8 cellular contexts compared by ENCODE assay signal in genomic region chr16:15154005-15154404, GRCh38. TPM values are rescaled to one million over a fixed set of nuclear protein-coding genes. Genes with fewer than 3 reads are reported as not detected.
DNase-seq lines count a peak whose midpoint lies in the region; ATAC-seq, FAIRE-seq and TF ChIP-seq lines count a peak whose summit lies in the region.
"Not testable (repeated sequence)": the region's sequence is repeated elsewhere in the genome, so short reads cannot be mapped to it uniquely, and the experiment has no call there.

No MANE protein-coding gene starts in this region.

- H3F3A ChIP-seq in SU-DHL-6 (ENCODE audit: insufficient read depth) = not testable (repeated sequence)

- not testable (repeated sequence) for H3K9me3 Mint-ChIP-seq in CD4-positive, alpha-beta T cell; activated naive CD4-positive, alpha-beta T cell treated with anti-CD3 and anti-CD28 coated beads for 36 hours

- H3K4me3 ChIP-seq in Karpas-422 (ENCODE audit: low read length) (peak overlapping the region; percentile 61; the same call in 1 of the 2 replicates), SU-DHL-6 (ENCODE audit: insufficient read depth, low read length, poor library complexity, severe bottlenecking) (peak overlapping the region; percentile 55), endothelial cell of umbilical vein (replicated peaks in 1 of 3; ENCODE audit: insufficient read depth in 1 of 3, low read depth in 1 of 3, low read length in 3 of 3) (peak overlapping the region in 2 of 3 experiments; percentile 28 to 45), pancreas (peak overlapping the region in 3 of 4 donors; percentile 26 to 52 (median 39)), testis (peak overlapping the region; percentile 53 to 55)

- not testable (repeated sequence) for FAIRE-seq in endothelial cell of umbilical vein (lab: Jason Lieb, UNC); pancreas (lab: Jason Lieb, UNC)

- peak in 1 of 10 experiments; percentile 28 for DNase-seq in CD4-positive, alpha-beta T cell
- DNase-seq in Karpas-422 (peak; percentile 56), endothelial cell of umbilical vein (ENCODE audit: low read depth, low spot score) (peak; percentile 16), iris pigment epithelial cell (ENCODE audit: low read depth) (peak; percentile 18), pancreas (peak in 3 of 6 donors; percentile 52 to 68 (median 63)), testis (peak; percentile 42)
- not testable (repeated sequence) for DNase-seq in activated naive CD4-positive, alpha-beta T cell treated with anti-CD3 and anti-CD28 coated beads for 36 hours

- BruUV-seq in endothelial cell of umbilical vein (replicated peaks; lab: Mats Ljungman, UMichigan) = not testable (repeated sequence)

- not testable (repeated sequence) for ATAC-seq in CD4-positive, alpha-beta T cell (ENCODE audit: poor library complexity); pancreas

- H3K9me3 ChIP-seq in CD4-positive, alpha-beta T cell (ENCODE audit: control insufficient read depth, low read length); Karpas-422 (ENCODE audit: low read length); SU-DHL-6 (ENCODE audit: insufficient read depth, low read length); endothelial cell of umbilical vein (replicated peaks; ENCODE audit: control insufficient read depth, insufficient read depth, low read length); pancreas; testis: not testable (repeated sequence)

- H3K27me3 ChIP-seq in CD4-positive, alpha-beta T cell (ENCODE audit: control insufficient read depth, insufficient read depth, low read length); Karpas-422 (ENCODE audit: low read length); SU-DHL-6 (ENCODE audit: low read length); endothelial cell of umbilical vein (ENCODE audit: control insufficient read depth in 2 of 2, insufficient read depth in 2 of 2, low read length in 2 of 2); pancreas; testis: not testable (repeated sequence)

- H2AFZ ChIP-seq in Karpas-422 (ENCODE audit: low read length); SU-DHL-6 (ENCODE audit: low read depth, low read length, severe bottlenecking); endothelial cell of umbilical vein (ENCODE audit: low read depth, low read length): not testable (repeated sequence)

- H3K36me3 Mint-ChIP-seq in CD4-positive, alpha-beta T cell (ENCODE audit: low read depth); activated naive CD4-positive, alpha-beta T cell treated with anti-CD3 and anti-CD28 coated beads for 36 hours (ENCODE audit: low read depth): not testable (repeated sequence)

- not testable (repeated sequence) for H3K9me2 ChIP-seq in Karpas-422 (replicated peaks; ENCODE audit: insufficient read depth, low read length); SU-DHL-6 (replicated peaks; ENCODE audit: insufficient read depth, low read length)

- H3K4me3 Mint-ChIP-seq in CD4-positive, alpha-beta T cell = peak overlapping the region; percentile 20
- peak overlapping the region; percentile 65 for H3K4me3 Mint-ChIP-seq in activated naive CD4-positive, alpha-beta T cell treated with anti-CD3 and anti-CD28 coated beads for 36 hours

- not testable (repeated sequence) for H3K36me3 ChIP-seq in Karpas-422 (ENCODE audit: insufficient read depth, low read length); SU-DHL-6 (ENCODE audit: low read length); endothelial cell of umbilical vein (ENCODE audit: control insufficient read depth in 2 of 2, extremely low read depth in 1 of 2, insufficient read depth in 2 of 2, low read length in 2 of 2); pancreas; testis (ENCODE audit: low read depth, missing control alignments)

- H3K9me1 ChIP-seq in endothelial cell of umbilical vein (replicated peaks; ENCODE audit: control insufficient read depth, extremely low read depth, insufficient read depth, low read length) = not testable (repeated sequence)

- intact Hi-C loops in CD4-positive, alpha-beta T cell (cut with DNase I, micrococcal nuclease) = loop anchor here in 1 of 2 experiments (10.0 kb wide), 1 partner anchor 99 kb away; the partner anchor contains the start of gene NTAN1
- intact Hi-C loops in activated naive CD4-positive, alpha-beta T cell treated with anti-CD3 and anti-CD28 coated beads for 36 hours (cut with micrococcal nuclease); endothelial cell of umbilical vein (cut with micrococcal nuclease); pancreas (cut with DNase I); testis (cut with DNase I; ENCODE audit: low total_unique reads): not testable (repeated sequence)

- POLR2A ChIA-PET in CD4-positive, alpha-beta T cell (lab: Charles Lee); endothelial cell of umbilical vein (lab: Charles Lee): not testable (repeated sequence)

- H3K4me1 Mint-ChIP-seq in CD4-positive, alpha-beta T cell (ENCODE audit: low read depth); activated naive CD4-positive, alpha-beta T cell treated with anti-CD3 and anti-CD28 coated beads for 36 hours (ENCODE audit: low read depth): not testable (repeated sequence)

- TF ChIP-seq POLR2A in endothelial cell of umbilical vein (IDR thresholded peaks at IDR 0.05; ENCODE audit: low read depth, low read length); testis (IDR thresholded peaks at IDR 0.05): not testable (repeated sequence)

- WGBS in pancreas, 2 donors = 0 to 2% methylated on average over 7 to 36 of the region's 48 CpGs
- WGBS in testis, 2 donors = no CpG with 5 or more reads among the region's 48 CpGs

- TF ChIP-seq CTCF in CD4-positive, alpha-beta T cell (IDR thresholded peaks at IDR 0.05); SU-DHL-6 (IDR thresholded peaks at IDR 0.05; ENCODE audit: insufficient read depth, low read length, poor library complexity, severe bottlenecking); endothelial cell of umbilical vein (IDR thresholded peaks at IDR 0.05; ENCODE audit: extremely low read depth in 1 of 2, insufficient read depth in 1 of 2, low read depth in 1 of 2, low read length in 2 of 2); pancreas (IDR thresholded peaks at IDR 0.05); testis (IDR thresholded peaks at IDR 0.05): not testable (repeated sequence)

- H3K4me2 ChIP-seq in Karpas-422 (ENCODE audit: low read depth, low read length, poor library complexity, severe bottlenecking) (peak overlapping the region; percentile 51), SU-DHL-6 (ENCODE audit: low read depth, low read length, poor library complexity, severe bottlenecking) (peak overlapping the region; percentile 46)
- H3K4me2 ChIP-seq in endothelial cell of umbilical vein (ENCODE audit: insufficient read depth, low read length) = not testable (repeated sequence)

- H3K79me2 ChIP-seq in Karpas-422 (ENCODE audit: low read length); SU-DHL-6 (ENCODE audit: insufficient read depth, low read length); endothelial cell of umbilical vein (ENCODE audit: control insufficient read depth, insufficient read depth, low read length): not testable (repeated sequence)

- H4K20me1 ChIP-seq in Karpas-422 (ENCODE audit: insufficient read depth, low read depth, low read length); SU-DHL-6 (ENCODE audit: low read depth, low read length); endothelial cell of umbilical vein (replicated peaks; ENCODE audit: control insufficient read depth, extremely low read depth, insufficient read depth, low read length): not testable (repeated sequence)

- dilution Hi-C loops in endothelial cell of umbilical vein (cut with MboI; ENCODE audit: extremely low pct_ligation_motif_present, low sequenced_read_pairs) = not testable (repeated sequence)

- H3K27me3 Mint-ChIP-seq in CD4-positive, alpha-beta T cell; activated naive CD4-positive, alpha-beta T cell treated with anti-CD3 and anti-CD28 coated beads for 36 hours (ENCODE audit: low read depth): not testable (repeated sequence)

- CTCF ChIA-PET in CD4-positive, alpha-beta T cell (lab: Charles Lee); activated naive CD4-positive, alpha-beta T cell treated with anti-CD3 and anti-CD28 coated beads for 36 hours (lab: Charles Lee); endothelial cell of umbilical vein (lab: Charles Lee): not testable (repeated sequence)

- H3K4me1 ChIP-seq in Karpas-422 (ENCODE audit: low read length); endothelial cell of umbilical vein (ENCODE audit: control insufficient read depth, extremely low read depth, insufficient read depth, low read length); pancreas; testis: not testable (repeated sequence)

- peak overlapping the region; percentile 58; the same call in 1 of the 2 replicates for H3K9ac ChIP-seq in Karpas-422 (ENCODE audit: low read length)
- peak overlapping the region; percentile 56 for H3K9ac ChIP-seq in SU-DHL-6 (ENCODE audit: low read length)
- H3K9ac ChIP-seq in endothelial cell of umbilical vein (replicated peaks; ENCODE audit: extremely low read depth, insufficient read depth, low read length) = not testable (repeated sequence)

- not testable (repeated sequence) for H3K27ac Mint-ChIP-seq in CD4-positive, alpha-beta T cell; activated naive CD4-positive, alpha-beta T cell treated with anti-CD3 and anti-CD28 coated beads for 36 hours

- H3K27ac ChIP-seq in CD4-positive, alpha-beta T cell (ENCODE audit: low read depth, low read length); Karpas-422 (ENCODE audit: low read length); SU-DHL-6 (ENCODE audit: low read depth, low read length); endothelial cell of umbilical vein (ENCODE audit: insufficient read depth, low read depth, low read length); pancreas: not testable (repeated sequence)
- peak overlapping the region; percentile 44 to 69 for H3K27ac ChIP-seq in testis

RNA-seq across cellular contexts. Expression of gene RRN3, which starts 59.9 kb away (rescaled TPM):
- total RNA-seq in CD4-positive, alpha-beta T cell = 10 to 100 TPM; 38.4 to 42.9 TPM
- total RNA-seq in Karpas-422 (2014; rRNA removed; shearing (Covaris generic); ENCODE audit: low replicate concordance) = 21.7 and 36.0 TPM in 2 replicates
- 10 to 100 TPM; 29.6 to 32.4 TPM for total RNA-seq in activated naive CD4-positive, alpha-beta T cell treated with anti-CD3 and anti-CD28 coated beads for 36 hours
- total RNA-seq in endothelial cell of umbilical vein (22.7 and 26.5 TPM in 2 replicates), pancreas (10 to 100 TPM in 4 of 6 donors, 1 to 10 TPM in 2; 7.1 to 12.1 (median 10.6) TPM), testis (10 to 100 TPM; 44.3 to 50.1 TPM)
- polyA plus RNA-seq in endothelial cell of umbilical vein (12.3 and 15.1 TPM in 2 replicates), pancreas (10 to 100 TPM in 1 of 2 donors, 1 to 10 TPM in 1; 6.2 to 12.7 TPM), testis (ENCODE audit: insufficient read depth, low read depth, low replicate concordance) (31.0 TPM)
- polyA plus RNA-seq in endothelial cell of umbilical vein (2011; cell fraction: cytosol; rRNA removed) = 17.0 and 17.4 TPM in 2 replicates
- 30.3 and 33.3 TPM in 2 replicates for polyA plus RNA-seq in endothelial cell of umbilical vein (2011; cell fraction: nucleus; rRNA removed)
- polyA plus RNA-seq in endothelial cell of umbilical vein (2012) = 28.0 and 30.8 TPM in 2 replicates
- 34.4 and 36.9 TPM in 2 replicates for polyA minus RNA-seq in endothelial cell of umbilical vein
- 24.3 TPM for polyA minus RNA-seq in endothelial cell of umbilical vein (2011; cell fraction: cytosol; rRNA and poly(A)+ RNA removed)
- polyA minus RNA-seq in endothelial cell of umbilical vein (2011; cell fraction: nucleus; rRNA and poly(A)+ RNA removed) = 14.8 and 23.0 TPM in 2 replicates
